21 cellular contexts compared by ENCODE assay signal in genomic region chr3:64259646-64260045, GRCh38. TPM values are rescaled to one million over a fixed set of nuclear protein-coding genes. Genes with fewer than 3 reads are reported as not detected.
A peak's percentile ranks its signal among the peaks of the same experiment; 100 is the strongest.
DNase-seq lines count a peak whose midpoint lies in the region; ATAC-seq, FAIRE-seq and TF ChIP-seq lines count a peak whose summit lies in the region.
"Had no signal": no experiment of that assay in that cellular context is flagged by ENCODE, and none has a peak within 500 bp of the region (broad histone marks: within the 10 kb centered on the region; RNA-seq: fewer than 3 reads in every experiment).

No MANE protein-coding gene starts in this region.

- DNase-seq in EH (ENCODE audit: low read depth) (peak; percentile 68), astrocyte (ENCODE audit: low read depth) (peak; percentile 77), right cardiac atrium (no peak), smooth muscle cell (lab: John Stamatoyannopoulos, UW; ENCODE audit: unreplicated experiment) (no peak), GM19239 (ENCODE audit: insufficient read length, low spot score) (no peak), ascending aorta (ENCODE audit: low spot score in 2 of 2) (no peak), KBM-7 (no peak), NCI-H1694 (lab: John Stamatoyannopoulos, UW) (no peak)
- DNase-seq: activated T-cell treated with anti-CD3 and anti-CD28 coated beads, Interleukin-2, amount 50 U/mL, for 48 hours; heart right ventricle; naive thymus-derived CD4-positive, alpha-beta T cell; NCI-H1105 treated with DMSO at 0.1 percent for 48 hours; NCI-H2171; NCI-H774; PC-9; posterior cingulate gyrus; thyroid gland had no signal

- intact Hi-C loops in right cardiac atrium (cut with DNase I): loop anchor here in 1 of 4 donors (10.0 kb wide), 1 partner anchor 95 kb away; no protein-coding TSS in a partner anchor
- intact Hi-C loops in ascending aorta (cut with DNase I): loop anchor here (10.0 kb wide), 2 partner anchors 225 to 235 kb away; partner anchors contain the start of gene PSMD6

- H3K9me3 Mint-ChIP-seq in astrocyte (ENCODE audit: unreplicated experiment): no peaks in the 10 kb centered on the region

- H3K4me3 ChIP-seq in astrocyte (ENCODE audit: insufficient read depth, low read depth, low read length): no peak overlapping the region
- H3K4me3 ChIP-seq in right cardiac atrium (ENCODE audit: low read length): no peak overlapping the region
- H3K4me3 ChIP-seq in smooth muscle cell: no peak overlapping the region
- no peak overlapping the region for H3K4me3 ChIP-seq in ascending aorta
- H3K4me3 ChIP-seq: lung, PC-9, thyroid gland had no signal

- H3K36me3 ChIP-seq in astrocyte (ENCODE audit: insufficient read depth, low read length): peaks cover 3% of the 10 kb centered on the region
- H3K36me3 ChIP-seq in smooth muscle cell (ENCODE audit: low read depth): no peaks in the 10 kb centered on the region
- peaks cover 0 to 4% of the 10 kb centered on the region in 2 donors for H3K36me3 ChIP-seq in ascending aorta
- H3K36me3 ChIP-seq: thyroid gland had no signal

- no peaks in the 10 kb centered on the region for H3K27me3 ChIP-seq in astrocyte (ENCODE audit: insufficient read depth, low read length)
- no peaks in the 10 kb centered on the region for H3K27me3 ChIP-seq in right cardiac atrium (ENCODE audit: control insufficient read depth, insufficient read depth)
- H3K27me3 ChIP-seq in smooth muscle cell (ENCODE audit: low read depth): no peaks in the 10 kb centered on the region
- no peaks in the 10 kb centered on the region for H3K27me3 ChIP-seq in ascending aorta
- H3K27me3 ChIP-seq: heart right ventricle, thyroid gland had no signal

- peak overlapping the region; percentile 48 for H3K27ac Mint-ChIP-seq in astrocyte (ENCODE audit: unreplicated experiment)
- H3K27ac Mint-ChIP-seq: activated naive CD4-positive, alpha-beta T cell treated with anti-CD3 and anti-CD28 coated beads, Interleukin-2, amount 50 U/mL, for 72 hours; naive thymus-derived CD4-positive, alpha-beta T cell had no signal

- H3K4me2 ChIP-seq in astrocyte (ENCODE audit: low read length): peak overlapping the region; percentile 4
- H3K4me2 ChIP-seq in smooth muscle cell: peak overlapping the region; percentile 64
- H3K4me2 ChIP-seq: PC-9 had no signal

- H3K27ac ChIP-seq in astrocyte (ENCODE audit: low read depth, low read length): no peak overlapping the region
- H3K27ac ChIP-seq in right cardiac atrium (ENCODE audit: low read length): no peak overlapping the region
- peak overlapping the region; percentile 72 for H3K27ac ChIP-seq in smooth muscle cell (ENCODE audit: low read depth)
- H3K27ac ChIP-seq in ascending aorta: no peak overlapping the region
- H3K27ac ChIP-seq: PC-9, thyroid gland had no signal

- H3K4me1 Mint-ChIP-seq in astrocyte (ENCODE audit: low read depth, unreplicated experiment): peaks cover 79% of the 10 kb centered on the region
- H3K4me1 Mint-ChIP-seq: naive thymus-derived CD4-positive, alpha-beta T cell had no signal

- H3F3A ChIP-seq in smooth muscle cell (ENCODE audit: low read depth): peaks cover 10% of the 10 kb centered on the region

- H4K20me1 ChIP-seq in astrocyte (ENCODE audit: insufficient read depth, low read length) (peaks cover 77% of the 10 kb centered on the region), smooth muscle cell (ENCODE audit: low read depth) (peaks cover 94% of the 10 kb centered on the region)

- no peaks in the 10 kb centered on the region for H3K27me3 Mint-ChIP-seq in astrocyte (ENCODE audit: low read depth, unreplicated experiment)

- no peaks in the 10 kb centered on the region for H3K9me3 ChIP-seq in astrocyte (ENCODE audit: insufficient read depth, low read depth, low read length)
- H3K9me3 ChIP-seq in right cardiac atrium (ENCODE audit: control insufficient read depth, low read length): no peaks in the 10 kb centered on the region
- no peaks in the 10 kb centered on the region for H3K9me3 ChIP-seq in smooth muscle cell (replicated peaks; ENCODE audit: low read depth)
- no peaks in the 10 kb centered on the region for H3K9me3 ChIP-seq in ascending aorta
- H3K9me3 ChIP-seq: heart right ventricle, thyroid gland had no signal

- peaks cover 28% of the 10 kb centered on the region for H3K36me3 Mint-ChIP-seq in astrocyte (ENCODE audit: low read depth, unreplicated experiment)
- H3K36me3 Mint-ChIP-seq: activated naive CD4-positive, alpha-beta T cell treated with anti-CD3 and anti-CD28 coated beads, Interleukin-2, amount 50 U/mL, for 72 hours; naive thymus-derived CD4-positive, alpha-beta T cell had no signal

- in situ Hi-C loops in KBM-7 (cut with MboI; ENCODE audit: low pct_unique_long_range_greater_than_20kb, low sequenced_read_pairs): no loop called here

- TF ChIP-seq CTCF in astrocyte (IDR thresholded peaks at IDR 0.05; ENCODE audit: insufficient read depth, low read depth, low read length) (no peak), smooth muscle cell (IDR thresholded peaks at IDR 0.05; ENCODE audit: borderline replicate concordance, insufficient read depth, poor library complexity, severe bottlenecking) (no peak), ascending aorta (IDR thresholded peaks at IDR 0.05) (no peak)

- H3K4me1 ChIP-seq in astrocyte (ENCODE audit: insufficient read depth, low read length) (peaks cover 19% of the 10 kb centered on the region), right cardiac atrium (ENCODE audit: control insufficient read depth, insufficient read depth, low read length) (peaks cover 13% of the 10 kb centered on the region), smooth muscle cell (ENCODE audit: low read depth) (peaks cover 28% of the 10 kb centered on the region), ascending aorta (peaks cover 0 to 31% of the 10 kb centered on the region in 2 donors)

- FAIRE-seq in astrocyte (lab: Jason Lieb, UNC) (peak; percentile 17), GM19239 (lab: Jason Lieb, UNC) (no peak)
- FAIRE-seq: islet of Langerhans had no signal

- no peak overlapping the region for H3K9ac ChIP-seq in astrocyte (ENCODE audit: low read length)
- no peak overlapping the region for H3K9ac ChIP-seq in smooth muscle cell (ENCODE audit: low read depth)

- peak overlapping the region; percentile 4 for H3K4me3 Mint-ChIP-seq in astrocyte (ENCODE audit: unreplicated experiment)
- H3K4me3 Mint-ChIP-seq: naive thymus-derived CD4-positive, alpha-beta T cell had no signal

- H3K79me2 ChIP-seq in astrocyte (ENCODE audit: insufficient read depth, low read length) (peaks cover 99% of the 10 kb centered on the region), smooth muscle cell (ENCODE audit: low read depth) (peaks cover 97% of the 10 kb centered on the region)

- ATAC-seq in right cardiac atrium: peak; percentile 23 to 63
- ATAC-seq: activated naive CD4-positive, alpha-beta T cell treated with anti-CD3 and anti-CD28 coated beads, Interleukin-2, amount 50 U/mL, for 72 hours; naive thymus-derived CD4-positive, alpha-beta T cell had no signal

- 78% methylated on average over 3 of the region's 3 CpGs for WGBS in right cardiac atrium
- 78% methylated on average over 3 of the region's 3 CpGs for WGBS in smooth muscle cell (ENCODE audit: low lambda C conversion rate)

- H2AFZ ChIP-seq in astrocyte (ENCODE audit: low read depth, low read length): no peak overlapping the region
- H2AFZ ChIP-seq in smooth muscle cell (ENCODE audit: low read depth): no peak overlapping the region
- H2AFZ ChIP-seq: PC-9 had no signal

RNA-seq across cellular contexts. Expression of gene PRICKLE2, which starts 34.4 kb away (rescaled TPM):
- total RNA-seq in astrocyte (84.4 and 101 TPM in 2 replicates), right cardiac atrium (10 to 100 TPM; 10.6 to 15.2 (median 11.8) TPM), smooth muscle cell (49.9 and 68.9 TPM in 2 replicates), ascending aorta (24.7 TPM)
- polyA plus RNA-seq in right cardiac atrium (2.3 TPM), smooth muscle cell (7.8 and 13.3 TPM in 2 replicates)
- total RNA-seq: activated naive CD4-positive, alpha-beta T cell treated with anti-CD3 and anti-CD28 coated beads, Interleukin-2, amount 50 U/mL, for 72 hours; T-helper 2 cell treated with Interferon-gamma antibody and Interleukin-4, amounts not matched to agents 100 ng/mL and 5 ng/mL, for 36 hours had no signal
- polyA plus RNA-seq: naive thymus-derived CD4-positive, alpha-beta T cell had no signal

Comparison
In these comparisons a context has a peak if more than half of its experiments do, and no peak if none do; other contexts are left out.
1. DNase-seq: peak in EH (single experiment) and astrocyte (single experiment); none in right cardiac atrium (0 of 3), smooth muscle cell (single experiment), GM19239 (single experiment), ascending aorta (0 of 2), KBM-7 (single experiment) and NCI-H1694 (single experiment).